1 cellular context compared by ENCODE assay signal in genomic region chr13:106343831-106344230, GRCh38.
TF ChIP-seq lines count a peak whose summit lies in the region.

No MANE protein-coding gene starts in this region.

TF ChIP-seq in SK-N-SH, 30 proteins besides CTCF, POLR2A, EP300 and RAD21 (continued from another document):
- TF ChIP-seq USF1 (IDR thresholded peaks at IDR 0.05; ENCODE audit: borderline replicate concordance, low read depth) (no peak), NFIC (IDR thresholded peaks at IDR 0.05; ENCODE audit: borderline replicate concordance) (no peak), FOXM1 (IDR thresholded peaks at IDR 0.05; ENCODE audit: low read depth) (no peak), SIN3A (IDR thresholded peaks at IDR 0.05; ENCODE audit: borderline replicate concordance, low read depth, low read length) (no peak), GABPA (IDR thresholded peaks at IDR 0.05; ENCODE audit: low read depth) (no peak)
